ENCODE assay signal across 13 cellular contexts in the genomic region with DNA sequence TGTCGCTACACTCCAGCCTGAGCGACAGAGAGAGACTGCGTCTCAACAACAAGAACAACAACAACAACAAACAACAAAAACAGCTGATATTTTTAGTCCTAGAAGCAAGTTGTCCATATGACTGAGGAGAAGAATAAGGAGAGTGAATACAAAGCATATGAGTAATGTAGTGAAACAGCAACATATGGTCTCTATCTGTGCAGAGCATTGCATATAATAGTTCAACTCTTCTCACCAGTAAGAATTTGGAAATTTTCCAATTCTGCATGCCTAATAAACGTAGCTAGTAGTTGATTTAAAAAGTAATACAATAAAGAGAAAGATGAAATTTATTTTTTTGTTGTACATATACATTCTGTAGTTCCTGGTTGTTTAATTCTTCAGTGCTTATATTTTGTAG.
"Had no signal": no experiment of that assay in that cellular context is flagged by ENCODE, and none has a peak within 500 bp of the region (broad histone marks: within the 10 kb centered on the region; RNA-seq: fewer than 3 reads in every experiment).

No MANE protein-coding gene starts in this region.

- DNase-seq: activated CD4-positive, alpha-beta memory T cell treated with anti-CD3 and anti-CD28 coated beads for 36 hours; activated CD4-positive, alpha-beta T cell treated with anti-CD3 and anti-CD28 coated beads for 1 hour; activated gamma-delta T cell; activated T-cell treated with anti-CD3 and anti-CD28 coated beads, Interleukin-2, amount 50 U/mL, for 48 hours; brain microvascular endothelial cell; gastrocnemius medialis; kidney; right cardiac atrium; small intestine; T-helper 9 cell; thyroid gland had no signal

- H3K27ac Mint-ChIP-seq: activated CD4-positive, alpha-beta memory T cell treated with anti-CD3 and anti-CD28 coated beads for 36 hours; activated naive CD8-positive, alpha-beta T cell; dendritic cell treated with granulocyte-macrophage colony-stimulating factor and Interleukin-4, amounts not matched to agents 40 ng/mL and 50 ng/mL, for 4 days had no signal

- H3K4me3 ChIP-seq: gastrocnemius medialis, thyroid gland had no signal

- H3K27ac ChIP-seq: brain microvascular endothelial cell, gastrocnemius medialis, thyroid gland had no signal

- H3K27me3 ChIP-seq: brain microvascular endothelial cell, gastrocnemius medialis, thyroid gland had no signal

- H3K4me3 Mint-ChIP-seq: activated CD4-positive, alpha-beta memory T cell treated with anti-CD3 and anti-CD28 coated beads for 36 hours; activated naive CD8-positive, alpha-beta T cell; dendritic cell treated with granulocyte-macrophage colony-stimulating factor and Interleukin-4, amounts not matched to agents 40 ng/mL and 50 ng/mL, for 4 days had no signal

- H3K27me3 Mint-ChIP-seq: activated CD4-positive, alpha-beta memory T cell treated with anti-CD3 and anti-CD28 coated beads for 36 hours; dendritic cell treated with granulocyte-macrophage colony-stimulating factor and Interleukin-4, amounts not matched to agents 40 ng/mL and 50 ng/mL, for 4 days had no signal

- H3K36me3 Mint-ChIP-seq: activated CD4-positive, alpha-beta memory T cell treated with anti-CD3 and anti-CD28 coated beads for 36 hours; activated naive CD8-positive, alpha-beta T cell had no signal

- H3K9me3 ChIP-seq: gastrocnemius medialis, thyroid gland had no signal

- H3K36me3 ChIP-seq: brain microvascular endothelial cell, gastrocnemius medialis, thyroid gland had no signal

- H3K9me3 Mint-ChIP-seq: activated CD4-positive, alpha-beta memory T cell treated with anti-CD3 and anti-CD28 coated beads for 36 hours; dendritic cell treated with granulocyte-macrophage colony-stimulating factor and Interleukin-4, amounts not matched to agents 40 ng/mL and 50 ng/mL, for 4 days had no signal
